1 cellular context compared by ENCODE assay signal in genomic region chr1:109080441-109081082, GRCh38.
TF ChIP-seq lines count a peak whose summit lies in the region.

No MANE protein-coding gene starts in this region.

TF ChIP-seq in K562, 482 proteins besides CTCF, POLR2A, EP300 and RAD21 (continues in another document):
- TF ChIP-seq TCFL5 (CRISPR knock-in tag; conservative IDR thresholded peaks at IDR 0.05) (no peak), MCM3 (IDR thresholded peaks at IDR 0.05) (no peak), KLF10 (CRISPR knock-in tag; IDR thresholded peaks at IDR 0.05) (no peak), SREBF1 (IDR thresholded peaks at IDR 0.05; ENCODE audit: borderline replicate concordance, low read depth, low read length) (no peak), NR2C2 (CRISPR knock-in tag; IDR thresholded peaks at IDR 0.05) (no peak), NR2C2 (tag; IDR thresholded peaks at IDR 0.05) (no peak), FOXP1 (CRISPR knock-in tag; IDR thresholded peaks at IDR 0.05) (no peak), HDGF (IDR thresholded peaks at IDR 0.05) (0 out of 2 replicates have a peak, but pooled peaks have one; percentile 37), HOMEZ (CRISPR knock-in tag; IDR thresholded peaks at IDR 0.05) (no peak), PPARD (CRISPR knock-in tag; IDR thresholded peaks at IDR 0.05) (no peak), PHB2 (IDR thresholded peaks at IDR 0.05; ENCODE audit: low read depth) (0 out of 2 replicates have a peak, but pooled peaks have one; percentile 24), TEAD4 (IDR thresholded peaks at IDR 0.05; ENCODE audit: low read length) (no peak), TEAD4 (CRISPR knock-in tag; IDR thresholded peaks at IDR 0.05; ENCODE audit: borderline replicate concordance) (no peak), NCOA4 (IDR thresholded peaks at IDR 0.05; ENCODE audit: partially characterized antibody) (no peak), KAT8 (IDR thresholded peaks at IDR 0.05; ENCODE audit: low read depth) (no peak), POLR2AphosphoS5 (IDR thresholded peaks at IDR 0.05; ENCODE audit: control insufficient read depth, insufficient read depth, low read depth, low read length) (no peak), BMI1 (IDR thresholded peaks at IDR 0.05; ENCODE audit: low read length) (no peak), PRDM10 (IDR thresholded peaks at IDR 0.05; ENCODE audit: partially characterized antibody) (no peak), SMAD3 (CRISPR knock-in tag; conservative IDR thresholded peaks at IDR 0.05) (no peak), PRPF4 (IDR thresholded peaks at IDR 0.05; ENCODE audit: insufficient read depth, low read depth, low read length, poor library complexity, severe bottlenecking) (no peak), GTF2A2 (tag; IDR thresholded peaks at IDR 0.05) (no peak), ARID2 (IDR thresholded peaks at IDR 0.05) (no peak), ZNF75A (CRISPR knock-in tag; IDR thresholded peaks at IDR 0.05) (no peak), MEF2A (IDR thresholded peaks at IDR 0.05; ENCODE audit: control insufficient read depth, low read depth, low read length) (no peak), CREBBP (IDR thresholded peaks at IDR 0.05; ENCODE audit: low read depth, low read length) (no peak), FOXA3 (CRISPR knock-in tag; conservative IDR thresholded peaks at IDR 0.05 in 1 of 2, IDR thresholded peaks at IDR 0.05 in 1 of 2) (no peak), CSDE1 (IDR thresholded peaks at IDR 0.05) (peak in 1 of 2 experiments; percentile 17; a peak in 1 of 4 replicates), ZZZ3 (IDR thresholded peaks at IDR 0.05) (no peak), MYBL2 (IDR thresholded peaks at IDR 0.05; ENCODE audit: low read depth) (no peak), MYBL2 (CRISPR knock-in tag; IDR thresholded peaks at IDR 0.05; ENCODE audit: borderline replicate concordance) (no peak), SP2 (IDR thresholded peaks at IDR 0.05; ENCODE audit: extremely low read depth, low read depth, low read length, poor library complexity, severe bottlenecking) (no peak), NBN (IDR thresholded peaks at IDR 0.05; ENCODE audit: low read depth) (no peak), RUNX1 (IDR thresholded peaks at IDR 0.05; ENCODE audit: low read depth) (no peak), EHMT2 (IDR thresholded peaks at IDR 0.05) (0 out of 2 replicates have a peak, but pooled peaks have one; percentile 27), ZNF780A (CRISPR knock-in tag; IDR thresholded peaks at IDR 0.05) (no peak), MIER1 (IDR thresholded peaks at IDR 0.05; ENCODE audit: low read depth) (no peak), OTX1 (CRISPR knock-in tag; IDR thresholded peaks at IDR 0.05) (no peak), NFE2L1 (tag; IDR thresholded peaks at IDR 0.05; ENCODE audit: borderline replicate concordance, low read depth) (no peak), STAG1 (CRISPR knock-in tag; IDR thresholded peaks at IDR 0.05; ENCODE audit: borderline replicate concordance) (no peak), MYC (IDR thresholded peaks at IDR 0.05; ENCODE audit: low read depth, low read length) (no peak), MYC (CRISPR knock-in tag; IDR thresholded peaks at IDR 0.05; ENCODE audit: borderline replicate concordance, low read depth) (no peak), RNF219 (CRISPR knock-in tag; IDR thresholded peaks at IDR 0.05) (no peak), ZNF561 (CRISPR knock-in tag; conservative IDR thresholded peaks at IDR 0.05) (no peak), ARHGAP35 (IDR thresholded peaks at IDR 0.05; ENCODE audit: partially characterized antibody) (peak; percentile 44), PML (IDR thresholded peaks at IDR 0.05; ENCODE audit: low read length) (no peak), POLR2H (tag; IDR thresholded peaks at IDR 0.05; ENCODE audit: low read depth) (no peak), NFATC3 (IDR thresholded peaks at IDR 0.05) (no peak), CREB3 (tag; conservative IDR thresholded peaks at IDR 0.05; ENCODE audit: low read depth) (no peak), ZNF431 (CRISPR knock-in tag; IDR thresholded peaks at IDR 0.05) (no peak), NFIC (IDR thresholded peaks at IDR 0.05) (no peak; the same call in 1 of the 2 replicates), WHSC1 (IDR thresholded peaks at IDR 0.05; ENCODE audit: low read length) (no peak), ZNF354B (CRISPR knock-in tag; IDR thresholded peaks at IDR 0.05) (no peak)
- TF ChIP-seq, protein P1, sequence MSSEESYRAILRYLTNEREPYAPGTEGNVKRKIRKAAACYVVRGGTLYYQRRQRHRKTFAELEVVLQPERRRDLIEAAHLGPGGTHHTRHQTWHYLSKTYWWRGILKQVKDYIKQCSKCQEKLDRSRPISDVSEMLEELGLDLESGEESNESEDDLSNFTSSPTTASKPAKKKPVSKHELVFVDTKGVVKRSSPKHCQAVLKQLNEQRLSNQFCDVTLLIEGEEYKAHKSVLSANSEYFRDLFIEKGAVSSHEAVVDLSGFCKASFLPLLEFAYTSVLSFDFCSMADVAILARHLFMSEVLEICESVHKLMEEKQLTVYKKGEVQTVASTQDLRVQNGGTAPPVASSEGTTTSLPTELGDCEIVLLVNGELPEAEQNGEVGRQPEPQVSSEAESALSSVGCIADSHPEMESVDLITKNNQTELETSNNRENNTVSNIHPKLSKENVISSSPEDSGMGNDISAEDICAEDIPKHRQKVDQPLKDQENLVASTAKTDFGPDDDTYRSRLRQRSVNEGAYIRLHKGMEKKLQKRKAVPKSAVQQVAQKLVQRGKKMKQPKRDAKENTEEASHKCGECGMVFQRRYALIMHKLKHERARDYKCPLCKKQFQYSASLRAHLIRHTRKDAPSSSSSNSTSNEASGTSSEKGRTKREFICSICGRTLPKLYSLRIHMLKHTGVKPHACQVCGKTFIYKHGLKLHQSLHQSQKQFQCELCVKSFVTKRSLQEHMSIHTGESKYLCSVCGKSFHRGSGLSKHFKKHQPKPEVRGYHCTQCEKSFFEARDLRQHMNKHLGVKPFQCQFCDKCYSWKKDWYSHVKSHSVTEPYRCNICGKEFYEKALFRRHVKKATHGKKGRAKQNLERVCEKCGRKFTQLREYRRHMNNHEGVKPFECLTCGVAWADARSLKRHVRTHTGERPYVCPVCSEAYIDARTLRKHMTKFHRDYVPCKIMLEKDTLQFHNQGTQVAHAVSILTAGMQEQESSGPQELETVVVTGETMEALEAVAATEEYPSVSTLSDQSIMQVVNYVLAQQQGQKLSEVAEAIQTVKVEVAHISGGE (CRISPR knock-in tag; IDR thresholded peaks at IDR 0.05): no peak
- TF ChIP-seq, protein P2, sequence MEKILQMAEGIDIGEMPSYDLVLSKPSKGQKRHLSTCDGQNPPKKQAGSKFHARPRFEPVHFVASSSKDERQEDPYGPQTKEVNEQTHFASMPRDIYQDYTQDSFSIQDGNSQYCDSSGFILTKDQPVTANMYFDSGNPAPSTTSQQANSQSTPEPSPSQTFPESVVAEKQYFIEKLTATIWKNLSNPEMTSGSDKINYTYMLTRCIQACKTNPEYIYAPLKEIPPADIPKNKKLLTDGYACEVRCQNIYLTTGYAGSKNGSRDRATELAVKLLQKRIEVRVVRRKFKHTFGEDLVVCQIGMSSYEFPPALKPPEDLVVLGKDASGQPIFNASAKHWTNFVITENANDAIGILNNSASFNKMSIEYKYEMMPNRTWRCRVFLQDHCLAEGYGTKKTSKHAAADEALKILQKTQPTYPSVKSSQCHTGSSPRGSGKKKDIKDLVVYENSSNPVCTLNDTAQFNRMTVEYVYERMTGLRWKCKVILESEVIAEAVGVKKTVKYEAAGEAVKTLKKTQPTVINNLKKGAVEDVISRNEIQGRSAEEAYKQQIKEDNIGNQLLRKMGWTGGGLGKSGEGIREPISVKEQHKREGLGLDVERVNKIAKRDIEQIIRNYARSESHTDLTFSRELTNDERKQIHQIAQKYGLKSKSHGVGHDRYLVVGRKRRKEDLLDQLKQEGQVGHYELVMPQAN (IDR thresholded peaks at IDR 0.05; ENCODE audit: borderline replicate concordance): 0 out of 2 replicates have a peak, but pooled peaks have one; percentile 17
- TF ChIP-seq, protein P3, sequence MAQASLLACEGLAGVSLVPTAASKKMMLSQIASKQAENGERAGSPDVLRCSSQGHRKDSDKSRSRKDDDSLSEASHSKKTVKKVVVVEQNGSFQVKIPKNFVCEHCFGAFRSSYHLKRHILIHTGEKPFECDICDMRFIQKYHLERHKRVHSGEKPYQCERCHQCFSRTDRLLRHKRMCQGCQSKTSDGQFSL (CRISPR knock-in tag; IDR thresholded peaks at IDR 0.05): no peak
- TF ChIP-seq, protein P3 (tag; IDR thresholded peaks at IDR 0.05): no peak
- TF ChIP-seq, protein P4, sequence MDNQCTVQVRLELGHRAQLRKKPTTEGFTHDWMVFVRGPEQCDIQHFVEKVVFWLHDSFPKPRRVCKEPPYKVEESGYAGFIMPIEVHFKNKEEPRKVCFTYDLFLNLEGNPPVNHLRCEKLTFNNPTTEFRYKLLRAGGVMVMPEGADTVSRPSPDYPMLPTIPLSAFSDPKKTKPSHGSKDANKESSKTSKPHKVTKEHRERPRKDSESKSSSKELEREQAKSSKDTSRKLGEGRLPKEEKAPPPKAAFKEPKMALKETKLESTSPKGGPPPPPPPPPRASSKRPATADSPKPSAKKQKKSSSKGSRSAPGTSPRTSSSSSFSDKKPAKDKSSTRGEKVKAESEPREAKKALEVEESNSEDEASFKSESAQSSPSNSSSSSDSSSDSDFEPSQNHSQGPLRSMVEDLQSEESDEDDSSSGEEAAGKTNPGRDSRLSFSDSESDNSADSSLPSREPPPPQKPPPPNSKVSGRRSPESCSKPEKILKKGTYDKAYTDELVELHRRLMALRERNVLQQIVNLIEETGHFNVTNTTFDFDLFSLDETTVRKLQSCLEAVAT (IDR thresholded peaks at IDR 0.05): peak in 1 of 2 experiments; percentile 57; a peak in 1 of 4 replicates
- TF ChIP-seq, protein P5, sequence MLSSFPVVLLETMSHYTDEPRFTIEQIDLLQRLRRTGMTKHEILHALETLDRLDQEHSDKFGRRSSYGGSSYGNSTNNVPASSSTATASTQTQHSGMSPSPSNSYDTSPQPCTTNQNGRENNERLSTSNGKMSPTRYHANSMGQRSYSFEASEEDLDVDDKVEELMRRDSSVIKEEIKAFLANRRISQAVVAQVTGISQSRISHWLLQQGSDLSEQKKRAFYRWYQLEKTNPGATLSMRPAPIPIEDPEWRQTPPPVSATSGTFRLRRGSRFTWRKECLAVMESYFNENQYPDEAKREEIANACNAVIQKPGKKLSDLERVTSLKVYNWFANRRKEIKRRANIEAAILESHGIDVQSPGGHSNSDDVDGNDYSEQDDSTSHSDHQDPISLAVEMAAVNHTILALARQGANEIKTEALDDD (IDR thresholded peaks at IDR 0.05): no peak
